Comparison of ENCODE assay signal across 1 cellular context in the genomic region with DNA sequence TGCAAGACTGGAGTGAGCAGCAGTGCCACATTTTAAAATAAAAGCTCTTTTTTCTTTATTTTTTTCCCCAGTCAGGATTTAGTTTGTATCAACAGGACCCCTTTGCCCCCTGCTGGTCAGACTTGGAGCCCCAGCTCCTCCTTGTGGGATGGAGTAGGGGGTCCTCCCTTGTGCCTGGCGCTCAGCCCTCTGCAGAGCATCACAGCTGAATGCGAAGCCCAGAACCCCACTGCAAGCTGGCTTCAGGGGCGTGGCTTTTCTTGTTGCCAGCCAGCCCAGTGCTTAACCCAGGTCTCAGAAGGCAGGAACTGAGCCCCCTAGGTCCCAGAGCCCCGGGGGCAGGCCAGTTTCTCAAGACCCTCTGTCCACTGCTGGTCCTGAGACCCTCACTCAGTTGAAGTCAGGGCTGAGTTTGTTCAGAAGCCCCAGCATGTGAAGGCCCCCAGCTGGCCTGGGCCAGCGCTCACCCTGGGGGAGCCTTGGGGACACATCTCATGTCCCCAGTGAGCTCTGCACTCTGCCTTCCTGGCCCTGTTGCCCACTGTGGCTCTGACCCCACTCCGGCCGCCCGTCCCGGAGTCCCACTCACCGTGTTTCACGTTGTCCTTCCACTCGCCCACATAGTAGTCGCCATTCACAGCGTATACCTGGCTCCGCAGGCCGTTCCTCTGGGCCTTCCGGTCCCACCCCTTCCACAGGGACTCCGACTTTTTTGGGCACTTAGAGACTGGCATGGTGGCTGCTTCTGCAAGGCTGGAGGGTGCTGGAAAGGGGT.
A peak's percentile ranks its signal among the peaks of the same experiment; 100 is the strongest.
TF ChIP-seq lines count a peak whose summit lies in the region.

No MANE protein-coding gene starts in this region.

TF ChIP-seq in IMR-90, 13 proteins besides CTCF, POLR2A, EP300 and RAD21:
- TF ChIP-seq SMC3 (IDR thresholded peaks at IDR 0.05; ENCODE audit: low read depth, low read length) (peak; percentile 76), MXI1 (IDR thresholded peaks at IDR 0.05; ENCODE audit: borderline replicate concordance, low read depth, low read length) (no peak)
TF ChIP-seq in IMR-90: peak in this region for 1.
